In genomic region chr17:77434136-77435114, GRCh38 we compare ENCODE assay signal across 10 cellular contexts.
DNase-seq lines count a peak whose midpoint lies in the region; ATAC-seq and TF ChIP-seq lines count a peak whose summit lies in the region.
"Had no signal": no experiment of that assay in that cellular context is flagged by ENCODE, and none has a peak within 500 bp of the region (broad histone marks: within the 10 kb centered on the region; RNA-seq: fewer than 3 reads in every experiment).

No MANE protein-coding gene starts in this region.

- peaks cover 2% of the 10 kb centered on the region for H3K79me1 ChIP-seq in H9 (ENCODE audit: insufficient read depth, low read depth, low read length, poor library complexity, severe bottlenecking)

- H2BK12ac ChIP-seq in H9 (ENCODE audit: insufficient read length, low read depth, low read length): no peak overlapping the region

- H3K18ac ChIP-seq in H9 (ENCODE audit: insufficient read length, low read depth, low read length): no peak overlapping the region

- no peak overlapping the region for H3K4me3 ChIP-seq in A673 (ENCODE audit: low read depth, low read length, poor library complexity, severe bottlenecking)

- H2BK5ac ChIP-seq in H9 (ENCODE audit: insufficient read length, low read length): no peak overlapping the region

- WGBS in H9 (ENCODE audit: extremely low coverage, insufficient read length, low lambda C conversion rate): no CpG with 5 or more reads among the region's 26 CpGs

- CTCF ChIA-PET in A673 (lab: Charles Lee): no interaction called here

- H3K9me3 Mint-ChIP-seq in H9: no peaks in the 10 kb centered on the region
- H3K9me3 Mint-ChIP-seq in activated naive CD8-positive, alpha-beta T cell treated with anti-CD3 and anti-CD28 coated beads, Interleukin-2, amount 50 U/mL, for 24 hours: no peaks in the 10 kb centered on the region
- no peaks in the 10 kb centered on the region for H3K9me3 Mint-ChIP-seq in naive thymus-derived CD8-positive, alpha-beta T cell

- POLR2A ChIA-PET in A673 (lab: Charles Lee; ENCODE audit: low non-redundant PET): no interaction called here
- POLR2A ChIA-PET in naive thymus-derived CD8-positive, alpha-beta T cell (lab: Charles Lee): interaction anchor here (1.1 to 74.5 kb wide), 11 partner anchors 2 to 695 kb away, joined by 4 to 5369 read pairs (median 164); partner anchors contain the start of genes TMC8 and TNRC6C

- peak overlapping the region; percentile 36 to 95 (median 68); a peak in 3 of 7 replicates for H3K27ac Mint-ChIP-seq in H9
- peak overlapping the region; percentile 88 for H3K27ac Mint-ChIP-seq in activated naive CD8-positive, alpha-beta T cell treated with anti-CD3 and anti-CD28 coated beads, Interleukin-2, amount 50 U/mL, for 24 hours
- H3K27ac Mint-ChIP-seq in naive thymus-derived CD8-positive, alpha-beta T cell: peak overlapping the region; percentile 93 to 100 (median 99)

- H3K4me2 ChIP-seq in H9 (ENCODE audit: insufficient read depth, insufficient read length, low read length): no peak overlapping the region

- no peak overlapping the region for H3K56ac ChIP-seq in H9 (ENCODE audit: insufficient read length, low read depth, low read length)

- H4K8ac ChIP-seq in H9 (replicated peaks; ENCODE audit: insufficient read length, low read depth, low read length): no peak overlapping the region

- H3K4me1 ChIP-seq in A673 (ENCODE audit: insufficient read depth, low read length, poor library complexity, severe bottlenecking) (peaks cover 73% of the 10 kb centered on the region), H9 (ENCODE audit: insufficient read depth, low read length) (peaks cover 14% of the 10 kb centered on the region; the same call in 1 of the 2 replicates)

- H3K9ac ChIP-seq in H9 (ENCODE audit: extremely low read depth, insufficient read length, low read length): no peak overlapping the region

- peak; percentile 11 for ATAC-seq in activated naive CD8-positive, alpha-beta T cell treated with anti-CD3 and anti-CD28 coated beads, Interleukin-2, amount 50 U/mL, for 24 hours
- ATAC-seq in naive thymus-derived CD8-positive, alpha-beta T cell: no peak
- ATAC-seq in HG03469 (IDR thresholded peaks at IDR 0.05; ENCODE audit: unreplicated experiment) (no peak), HG02623 (IDR thresholded peaks at IDR 0.05; ENCODE audit: unreplicated experiment) (no peak)

- H3K23me2 ChIP-seq in H9 (ENCODE audit: insufficient read length, low read depth, low read length, poor library complexity, severe bottlenecking): no peaks in the 10 kb centered on the region

- H3K14ac ChIP-seq in H9 (ENCODE audit: insufficient read depth, low read length): peak overlapping the region; percentile 2; the same call in 1 of the 2 replicates

- DNase-seq in A673 (ENCODE audit: low spot score) (no peak), H9 (no peak), A172 (ENCODE audit: low spot score) (no peak), NCI-H345 treated with DMSO at 0.1 percent for 48 hours (lab: John Stamatoyannopoulos, UW; ENCODE audit: unreplicated experiment) (no peak)
- DNase-seq in activated naive CD8-positive, alpha-beta T cell treated with anti-CD3 and anti-CD28 coated beads, Interleukin-2, amount 50 U/mL, for 24 hours: peak; percentile 22
- no peak for DNase-seq in naive thymus-derived CD8-positive, alpha-beta T cell
- DNase-seq: Calu3, retina had no signal

- H2BK20ac ChIP-seq in H9 (ENCODE audit: low read depth, low read length, poor library complexity, severe bottlenecking): no peak overlapping the region

- H3K27me3 ChIP-seq in A673 (replicated peaks; ENCODE audit: insufficient read depth, low read depth, low read length, poor library complexity) (no peaks in the 10 kb centered on the region), H9 (ENCODE audit: insufficient read depth, low read length) (no peaks in the 10 kb centered on the region)

- no peak for TF ChIP-seq CTCF in A673 (conservative IDR thresholded peaks at IDR 0.05; ENCODE audit: low read depth, low read length)
- no peak for TF ChIP-seq CTCF in H9 (conservative IDR thresholded peaks at IDR 0.05)

- H4K20me1 ChIP-seq in H9 (ENCODE audit: control insufficient read depth, insufficient read depth, insufficient read length): peaks cover 5% of the 10 kb centered on the region

- H3T11ph ChIP-seq in H9 (ENCODE audit: low read length): no peak overlapping the region

- intact Hi-C loops in A673 (cut with micrococcal nuclease; ENCODE audit: unreplicated experiment): loop anchor here (5.0 to 10.0 kb wide), 2 partner anchors 38 to 100 kb away; no protein-coding TSS in a partner anchor

- no peaks in the 10 kb centered on the region for H3K36me3 Mint-ChIP-seq in H9 (ENCODE audit: insufficient read depth in 1 of 3, low read depth in 3 of 3)
- no peaks in the 10 kb centered on the region for H3K36me3 Mint-ChIP-seq in activated naive CD8-positive, alpha-beta T cell treated with anti-CD3 and anti-CD28 coated beads, Interleukin-2, amount 50 U/mL, for 24 hours (ENCODE audit: low read depth)
- H3K36me3 Mint-ChIP-seq in naive thymus-derived CD8-positive, alpha-beta T cell: peaks cover 0 to 15% (median 9%) of the 10 kb centered on the region in 3 donors

- H3K4me3 Mint-ChIP-seq in H9: no peak overlapping the region; a peak in 1 of 5 replicates
- peak overlapping the region; percentile 79 for H3K4me3 Mint-ChIP-seq in activated naive CD8-positive, alpha-beta T cell treated with anti-CD3 and anti-CD28 coated beads, Interleukin-2, amount 50 U/mL, for 24 hours
- H3K4me3 Mint-ChIP-seq in naive thymus-derived CD8-positive, alpha-beta T cell: peak overlapping the region; percentile 95 to 99 (median 96)

- H3K79me2 ChIP-seq in H9 (ENCODE audit: insufficient read depth, low read length): peaks cover 3% of the 10 kb centered on the region; the same call in 1 of the 2 replicates

- H2AK5ac ChIP-seq in H9 (ENCODE audit: insufficient read length, low read length): no peak overlapping the region

- no peak overlapping the region for H2AFZ ChIP-seq in H9 (ENCODE audit: low read length)

- no peak overlapping the region for H3K4ac ChIP-seq in H9 (ENCODE audit: low read depth, low read length)

- H4K5ac ChIP-seq in H9 (ENCODE audit: insufficient read length, low read depth, low read length): no peak overlapping the region

- no peaks in the 10 kb centered on the region for H3K27me3 Mint-ChIP-seq in H9 (ENCODE audit: low read depth)
- no peaks in the 10 kb centered on the region for H3K27me3 Mint-ChIP-seq in activated naive CD8-positive, alpha-beta T cell treated with anti-CD3 and anti-CD28 coated beads, Interleukin-2, amount 50 U/mL, for 24 hours
- no peaks in the 10 kb centered on the region for H3K27me3 Mint-ChIP-seq in naive thymus-derived CD8-positive, alpha-beta T cell

- H4K91ac ChIP-seq in H9 (ENCODE audit: insufficient read length, low read depth, low read length): no peak overlapping the region

- H3K27ac ChIP-seq in A673 (ENCODE audit: low read depth, low read length, poor library complexity, severe bottlenecking): peak overlapping the region; percentile 52
- no peak overlapping the region for H3K27ac ChIP-seq in H9 (ENCODE audit: insufficient read length, low read depth, low read length)

- H2BK120ac ChIP-seq in H9 (ENCODE audit: low read depth, low read length, poor library complexity, severe bottlenecking): no peak overlapping the region

- H3K23ac ChIP-seq in H9 (ENCODE audit: insufficient read length, low read depth, low read length): no peak overlapping the region

- no TSS peak for BruUV-seq in A673 (replicated peaks; lab: Mats Ljungman, UMichigan)

- H3K36me3 ChIP-seq in A673 (ENCODE audit: insufficient read depth, low read length, poor library complexity, severe bottlenecking): no peaks in the 10 kb centered on the region

- H3K9me3 ChIP-seq in A673 (ENCODE audit: low read depth, low read length, poor library complexity, severe bottlenecking) (no peaks in the 10 kb centered on the region), H9 (ENCODE audit: control insufficient read depth, low read depth, low read length) (no peaks in the 10 kb centered on the region)

- no peak overlapping the region for H2BK15ac ChIP-seq in H9 (ENCODE audit: low read depth, low read length)

- peaks cover 54 to 81% of the 10 kb centered on the region in 2 experiments for H3K4me1 Mint-ChIP-seq in H9
- peaks cover 96% of the 10 kb centered on the region for H3K4me1 Mint-ChIP-seq in activated naive CD8-positive, alpha-beta T cell treated with anti-CD3 and anti-CD28 coated beads, Interleukin-2, amount 50 U/mL, for 24 hours
- peaks cover 31 to 97% (median 88%) of the 10 kb centered on the region in 4 donors for H3K4me1 Mint-ChIP-seq in naive thymus-derived CD8-positive, alpha-beta T cell

Comparison
In these comparisons a context has a peak if more than half of its experiments do, and no peak if none do; other contexts are left out.
1. H3K4me3 Mint-ChIP-seq: peak in activated naive CD8-positive, alpha-beta T cell treated with anti-CD3 and anti-CD28 coated beads, Interleukin-2, amount 50 U/mL, for 24 hours (single experiment) and naive thymus-derived CD8-positive, alpha-beta T cell (10 of 10); none in H9 (0 of 2).
2. Peak in every context shown above with its lines, with median percentiles within 50 percentile points of each other: H3K27ac Mint-ChIP-seq.